In the genomic region with DNA sequence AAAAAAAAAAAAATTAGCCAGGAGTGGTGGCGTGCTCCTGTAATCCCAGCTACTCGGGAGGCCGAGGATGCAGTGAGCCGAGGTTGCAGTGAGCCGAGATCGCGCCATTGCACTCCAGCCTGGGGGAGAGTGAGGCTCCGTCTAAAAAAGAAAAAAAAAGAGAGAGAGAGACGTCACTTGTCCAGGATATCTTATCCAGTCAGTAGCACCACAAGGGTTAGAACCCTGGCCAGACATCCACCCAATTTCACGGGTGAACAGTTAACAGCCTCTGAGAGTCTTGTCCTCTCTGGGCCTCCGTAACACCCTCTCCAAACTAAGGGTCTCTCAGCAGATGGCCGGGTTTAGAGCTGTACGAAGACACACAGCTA, we compare ENCODE assay signal across 9 cellular contexts. TPM values are rescaled to one million over a fixed set of nuclear protein-coding genes. Genes with fewer than 3 reads are reported as not detected.
DNase-seq lines count a peak whose midpoint lies in the region; ATAC-seq and TF ChIP-seq lines count a peak whose summit lies in the region.
"Had no signal": no experiment of that assay in that cellular context is flagged by ENCODE, and none has a peak within 500 bp of the region (broad histone marks: within the 10 kb centered on the region; RNA-seq: fewer than 3 reads in every experiment).

No MANE protein-coding gene starts in this region.

- H2AFZ ChIP-seq in HCT116 (ENCODE audit: low read depth, low read length, poor library complexity, severe bottlenecking), result peak overlapping the region; percentile 24

- no peaks in the 10 kb centered on the region for H3K27me3 Mint-ChIP-seq in stimulated activated naive B cell treated with anti-CD40 and anti-IgM and Interleukin-4, amounts not matched to agents 10 μg/mL and 1 μg/mL and 100 μg/mL, for 72 hours

- H4K20me1 ChIP-seq in HCT116 (ENCODE audit: insufficient read depth), result no peaks in the 10 kb centered on the region

- H3K4me3 ChIP-seq in HCT116 (replicated peaks in 1 of 2; ENCODE audit: low read depth in 1 of 2, low read length in 2 of 2) (peak overlapping the region; percentile 71 to 85), WI38 (ENCODE audit: low read depth, low read length) (peak overlapping the region; percentile 92), iPS DF 6.9 (ENCODE audit: low read length) (peak overlapping the region; percentile 64; the same call in 1 of the 2 replicates)

- no TSS peak for BruUV-seq in HCT116 (replicated peaks; lab: Mats Ljungman, UMichigan)

- RAD21 ChIA-PET in HCT116 (lab: Charles Lee; ENCODE audit: low non-redundant PET in 1 of 2, low total read pairs in 2 of 2, uncharacterized antibody in 2 of 2, unreplicated experiment in 2 of 2), result no interaction called here

- no peak for TF ChIP-seq RAD21 in HCT116 (IDR thresholded peaks at IDR 0.05; ENCODE audit: low read depth)

- intact Hi-C loops in HCT116 (cut with micrococcal nuclease), result loop anchor here (2.0 to 10.0 kb wide), 3 partner anchors 39 to 369 kb away; a partner anchor contains a TSS

- H3K27ac ChIP-seq in HCT116 (ENCODE audit: low read depth, low read length) (peak overlapping the region; percentile 98), iPS DF 6.9 (ENCODE audit: low read length) (no peak overlapping the region)

- peak overlapping the region; percentile 93 for H3K9ac ChIP-seq in HCT116 (ENCODE audit: low read length)

- H3K36me3 ChIP-seq in HCT116 (ENCODE audit: control insufficient read depth in 1 of 2, insufficient read depth in 2 of 2, low read length in 2 of 2) (no peaks in the 10 kb centered on the region), iPS DF 6.9 (ENCODE audit: control insufficient read depth, insufficient read depth, low read length) (no peaks in the 10 kb centered on the region)

- TF ChIP-seq CTCF in HCT116 (IDR thresholded peaks at IDR 0.05 in 2 of 3, conservative IDR thresholded peaks at IDR 0.05 in 1 of 3; ENCODE audit: borderline replicate concordance in 1 of 3, insufficient read depth in 1 of 3, low read depth in 2 of 3, low read length in 2 of 3) (no peak), WI38 (IDR thresholded peaks at IDR 0.05; ENCODE audit: low read depth, low read length) (no peak)

- CTCF ChIA-PET in HCT116 (lab: Charles Lee), result interaction anchor here (1.3 to 1.4 kb wide), 2 partner anchors 137 to 231 kb away, joined by 3 read pairs; no protein-coding TSS in a partner anchor

- peaks cover 11 to 34% of the 10 kb centered on the region in 2 experiments; a peak in 3 of 4 replicates for H3K4me1 ChIP-seq in HCT116 (ENCODE audit: control insufficient read depth in 1 of 2, insufficient read depth in 2 of 2, low read length in 2 of 2)
- peaks cover 3% of the 10 kb centered on the region for H3K4me1 ChIP-seq in iPS DF 6.9 (ENCODE audit: control insufficient read depth, insufficient read depth, low read length)

- H3K4me3 Mint-ChIP-seq in stimulated activated naive B cell treated with anti-CD40 and anti-IgM and Interleukin-4, amounts not matched to agents 10 μg/mL and 1 μg/mL and 100 μg/mL, for 72 hours, result peak overlapping the region; percentile 95 to 98

- peak overlapping the region; percentile 83 for H3K4me2 ChIP-seq in HCT116 (ENCODE audit: low read length)

- WGBS in iPS DF 6.9 (ENCODE audit: insufficient coverage, insufficient read length), result no CpG with 5 or more reads among the region's 13 CpGs

- DNase-seq in HCT116 (ENCODE audit: low read depth, low spot score) (no peak), iPS DF 6.9 (ENCODE audit: low read depth, low spot score) (no peak), epidermal melanocyte (ENCODE audit: insufficient read length, low spot score) (no peak), DMS53 (lab: John Stamatoyannopoulos, UW) (no peak)
- no peak for DNase-seq in stimulated activated naive B cell treated with anti-CD40 and anti-IgM and Interleukin-4, amounts not matched to agents 10 μg/mL and 1 μg/mL and 100 μg/mL, for 72 hours

- H3K4me1 Mint-ChIP-seq in stimulated activated naive B cell treated with anti-CD40 and anti-IgM and Interleukin-4, amounts not matched to agents 10 μg/mL and 1 μg/mL and 100 μg/mL, for 72 hours, result peaks cover 29 to 45% of the 10 kb centered on the region in 2 donors

- H3K27ac Mint-ChIP-seq in stimulated activated naive B cell treated with anti-CD40 and anti-IgM and Interleukin-4, amounts not matched to agents 10 μg/mL and 1 μg/mL and 100 μg/mL, for 72 hours, result peak overlapping the region; percentile 99

- H3K9me3 ChIP-seq in HCT116 (ENCODE audit: control insufficient read depth in 1 of 2, insufficient read depth in 1 of 2, low read depth in 1 of 2, low read length in 2 of 2) (no peaks in the 10 kb centered on the region), iPS DF 6.9 (ENCODE audit: control insufficient read depth, insufficient read depth, low read length) (no peaks in the 10 kb centered on the region)

- TF ChIP-seq POLR2A in HCT116 (IDR thresholded peaks at IDR 0.05; ENCODE audit: borderline replicate concordance, extremely low read depth, insufficient read depth, insufficient read length), result no peak

- peaks cover 0 to 7% of the 10 kb centered on the region in 2 donors for H3K36me3 Mint-ChIP-seq in stimulated activated naive B cell treated with anti-CD40 and anti-IgM and Interleukin-4, amounts not matched to agents 10 μg/mL and 1 μg/mL and 100 μg/mL, for 72 hours

- POLR2A ChIA-PET in HCT116 (lab: Charles Lee), result interaction anchor here (1.0 kb wide), 2 partner anchors 41 to 49 kb away, joined by 4 read pairs; no protein-coding TSS in a partner anchor

- H3K9me2 ChIP-seq in HCT116 (ENCODE audit: insufficient read depth), result no peaks in the 10 kb centered on the region

- ATAC-seq in HCT116 (no peak), GM19395 (IDR thresholded peaks at IDR 0.05; ENCODE audit: unreplicated experiment) (no peak), HG03139 (IDR thresholded peaks at IDR 0.05; ENCODE audit: unreplicated experiment) (no peak)
- ATAC-seq in stimulated activated naive B cell treated with anti-CD40 and anti-IgM and Interleukin-4, amounts not matched to agents 10 μg/mL and 1 μg/mL and 100 μg/mL, for 72 hours (replicated peaks), result peak; percentile 25 to 32

- H3K9me3 Mint-ChIP-seq in stimulated activated naive B cell treated with anti-CD40 and anti-IgM and Interleukin-4, amounts not matched to agents 10 μg/mL and 1 μg/mL and 100 μg/mL, for 72 hours, result no peaks in the 10 kb centered on the region

- H3K27me3 ChIP-seq in HCT116 (ENCODE audit: insufficient read depth, low read length) (no peaks in the 10 kb centered on the region), iPS DF 6.9 (ENCODE audit: control insufficient read depth, insufficient read depth, low read length) (no peaks in the 10 kb centered on the region)

- peaks cover 40% of the 10 kb centered on the region for H3K79me2 ChIP-seq in HCT116 (ENCODE audit: insufficient read depth, low read length)

TF ChIP-seq in HCT116, 20 proteins besides CTCF, POLR2A, EP300 and RAD21:
- TF ChIP-seq CBX3 (IDR thresholded peaks at IDR 0.05; ENCODE audit: low read depth), result no peak
- TF ChIP-seq FOSL1 (IDR thresholded peaks at IDR 0.05; ENCODE audit: low read depth), result no peak
- no peak for TF ChIP-seq SIN3A (IDR thresholded peaks at IDR 0.05; ENCODE audit: low read depth)
- TF ChIP-seq CEBPB (IDR thresholded peaks at IDR 0.05; ENCODE audit: low read depth), result no peak
- no peak for TF ChIP-seq JUND (IDR thresholded peaks at IDR 0.05)
- TF ChIP-seq, protein P1, sequence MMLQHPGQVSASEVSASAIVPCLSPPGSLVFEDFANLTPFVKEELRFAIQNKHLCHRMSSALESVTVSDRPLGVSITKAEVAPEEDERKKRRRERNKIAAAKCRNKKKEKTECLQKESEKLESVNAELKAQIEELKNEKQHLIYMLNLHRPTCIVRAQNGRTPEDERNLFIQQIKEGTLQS (IDR thresholded peaks at IDR 0.05), result no peak
- TF ChIP-seq EGR1 (IDR thresholded peaks at IDR 0.05; ENCODE audit: low read depth), result no peak
- TF ChIP-seq, protein P2, sequence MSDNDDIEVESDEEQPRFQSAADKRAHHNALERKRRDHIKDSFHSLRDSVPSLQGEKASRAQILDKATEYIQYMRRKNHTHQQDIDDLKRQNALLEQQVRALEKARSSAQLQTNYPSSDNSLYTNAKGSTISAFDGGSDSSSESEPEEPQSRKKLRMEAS (IDR thresholded peaks at IDR 0.05), result no peak
- TF ChIP-seq, protein P3, sequence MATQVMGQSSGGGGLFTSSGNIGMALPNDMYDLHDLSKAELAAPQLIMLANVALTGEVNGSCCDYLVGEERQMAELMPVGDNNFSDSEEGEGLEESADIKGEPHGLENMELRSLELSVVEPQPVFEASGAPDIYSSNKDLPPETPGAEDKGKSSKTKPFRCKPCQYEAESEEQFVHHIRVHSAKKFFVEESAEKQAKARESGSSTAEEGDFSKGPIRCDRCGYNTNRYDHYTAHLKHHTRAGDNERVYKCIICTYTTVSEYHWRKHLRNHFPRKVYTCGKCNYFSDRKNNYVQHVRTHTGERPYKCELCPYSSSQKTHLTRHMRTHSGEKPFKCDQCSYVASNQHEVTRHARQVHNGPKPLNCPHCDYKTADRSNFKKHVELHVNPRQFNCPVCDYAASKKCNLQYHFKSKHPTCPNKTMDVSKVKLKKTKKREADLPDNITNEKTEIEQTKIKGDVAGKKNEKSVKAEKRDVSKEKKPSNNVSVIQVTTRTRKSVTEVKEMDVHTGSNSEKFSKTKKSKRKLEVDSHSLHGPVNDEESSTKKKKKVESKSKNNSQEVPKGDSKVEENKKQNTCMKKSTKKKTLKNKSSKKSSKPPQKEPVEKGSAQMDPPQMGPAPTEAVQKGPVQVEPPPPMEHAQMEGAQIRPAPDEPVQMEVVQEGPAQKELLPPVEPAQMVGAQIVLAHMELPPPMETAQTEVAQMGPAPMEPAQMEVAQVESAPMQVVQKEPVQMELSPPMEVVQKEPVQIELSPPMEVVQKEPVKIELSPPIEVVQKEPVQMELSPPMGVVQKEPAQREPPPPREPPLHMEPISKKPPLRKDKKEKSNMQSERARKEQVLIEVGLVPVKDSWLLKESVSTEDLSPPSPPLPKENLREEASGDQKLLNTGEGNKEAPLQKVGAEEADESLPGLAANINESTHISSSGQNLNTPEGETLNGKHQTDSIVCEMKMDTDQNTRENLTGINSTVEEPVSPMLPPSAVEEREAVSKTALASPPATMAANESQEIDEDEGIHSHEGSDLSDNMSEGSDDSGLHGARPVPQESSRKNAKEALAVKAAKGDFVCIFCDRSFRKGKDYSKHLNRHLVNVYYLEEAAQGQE (IDR thresholded peaks at IDR 0.05; ENCODE audit: low read depth), result no peak
- no peak for TF ChIP-seq YY1 (IDR thresholded peaks at IDR 0.05; ENCODE audit: extremely low read depth, insufficient replicate concordance, low read depth, low read length)

RNA-seq across cellular contexts. Expression of a gene that starts 0.9 kb away (rescaled TPM):
- total RNA-seq in HCT116 (2021; ENCODE audit: unreplicated experiment), result 102 TPM
- 81.6 and 91.5 TPM in 2 replicates for polyA plus RNA-seq in HCT116 (2012)

RNA-seq across cellular contexts. Expression of a gene that starts 8.4 kb away (rescaled TPM):
- total RNA-seq in HCT116 (2021; ENCODE audit: unreplicated experiment), result not detected
- not detected in 2 replicates for polyA plus RNA-seq in HCT116 (2012)
- total RNA-seq: T-helper 1 cell treated with Interleukin-12 subunit alpha and Interleukin-12 subunit beta and Interleukin-4 antibody, amounts not matched to agents 30 ng/mL and 1 ng/mL, for 36 hours had no signal

RNA-seq across cellular contexts. Expression of a gene that starts 12.2 kb away (rescaled TPM):
- total RNA-seq in HCT116 (2021; ENCODE audit: unreplicated experiment), result not detected
- not detected in 2 replicates for polyA plus RNA-seq in HCT116 (2012)
- total RNA-seq: T-helper 1 cell treated with Interleukin-12 subunit alpha and Interleukin-12 subunit beta and Interleukin-4 antibody, amounts not matched to agents 30 ng/mL and 1 ng/mL, for 36 hours had no signal

RNA-seq across cellular contexts. Expression of a gene that starts 39.9 kb away (rescaled TPM):
- total RNA-seq in HCT116 (2021; ENCODE audit: unreplicated experiment), result 5.1 TPM
- 0.32 and 0.51 TPM in 2 replicates for polyA plus RNA-seq in HCT116 (2012)

RNA-seq across cellular contexts. Expression of a gene that starts 47.0 kb away (rescaled TPM):
- 12.9 TPM for total RNA-seq in HCT116 (2021; ENCODE audit: unreplicated experiment)
- polyA plus RNA-seq in HCT116 (2012), result 10.0 and 13.2 TPM in 2 replicates

Comparison
In these comparisons a context has a peak if more than half of its experiments do, and no peak if none do; other contexts are left out.
1. ATAC-seq: peak in stimulated activated naive B cell treated with anti-CD40 and anti-IgM and Interleukin-4, amounts not matched to agents 10 μg/mL and 1 μg/mL and 100 μg/mL, for 72 hours (2 of 2); none in HCT116 (single experiment), GM19395 (single experiment) and HG03139 (single experiment).
2. Peak in every context shown above with its lines, with median percentiles within 50 percentile points of each other: H3K4me3 ChIP-seq.